22 cellular contexts compared by ENCODE assay signal in genomic region chr7:69770613-69771012, GRCh38.
"Had no signal": no experiment of that assay in that cellular context is flagged by ENCODE, and none has a peak within 500 bp of the region (broad histone marks: within the 10 kb centered on the region; RNA-seq: fewer than 3 reads in every experiment).

No MANE protein-coding gene starts in this region.

- H3K4me3 ChIP-seq: PC-9 had no signal

- H2AFZ ChIP-seq: PC-9 had no signal

- H3K9me3 Mint-ChIP-seq: activated T-cell treated with anti-CD3 and anti-CD28 coated beads, Interleukin-2, amount 50 U/mL, for 24 hours; brain; central memory CD8-positive, alpha-beta T cell had no signal

- DNase-seq: activated CD4-positive, alpha-beta T cell treated with anti-CD3 and anti-CD28 coated beads for 48 hours; activated CD4-positive, alpha-beta T cell treated with anti-CD3 and anti-CD28 coated beads, Interleukin-2, amount 50 U/mL, for 4 hours; activated CD8-positive, alpha-beta memory T cell treated with anti-CD3 and anti-CD28 coated beads, Interleukin-2, amount 10 ng/mL, durations not matched to agents 7 days and 5 days; activated effector memory CD4-positive, alpha-beta T cell treated with anti-CD3 and anti-CD28 coated beads, Interleukin-2, amount 50 U/mL, for 16 hours; activated naive CD4-positive, alpha-beta T cell treated with Interleukin-2 at 50 U/mL for 16 hours; activated naive CD8-positive, alpha-beta T cell treated with anti-CD3 and anti-CD28 coated beads, Interleukin-2, amount 50 U/mL, for 24 hours; activated T-cell treated with anti-CD3 and anti-CD28 coated beads, Interleukin-2, amount 50 U/mL, for 24 hours; amniotic stem cell; cortex of kidney; NCI-H1092; NCI-H1694 treated with DMSO at 0.1 percent for 48 hours; NCI-H2081; NCI-H345; NCI-H510A; PC-9; SHP77 treated with DMSO at 0.1 percent for 48 hours had no signal

- H3K27ac Mint-ChIP-seq: activated CD8-positive, alpha-beta memory T cell treated with anti-CD3 and anti-CD28 coated beads, Interleukin-2, amount 10 ng/mL, durations not matched to agents 7 days and 5 days; activated naive CD4-positive, alpha-beta T cell treated with anti-CD3 and anti-CD28 coated beads, Interleukin-2, amount 50 U/mL, for 72 hours; activated naive CD8-positive, alpha-beta T cell treated with anti-CD3 and anti-CD28 coated beads, Interleukin-2, amount 50 U/mL, for 24 hours; activated T-cell treated with anti-CD3 and anti-CD28 coated beads, Interleukin-2, amount 50 U/mL, for 24 hours; activated T-helper 1 cell treated with anti-CD3 and anti-CD28 coated beads, Interleukin-12 subunit alpha, Interleukin-12 subunit beta, Interleukin-2, Interleukin-4 antibody, amounts not matched to agents 30 ng/mL and 10 ng/mL and 1 ng/mL, durations not matched to agents 14 hours and 24 hours and 36 hours; T-helper 1 cell treated with Interleukin-12 subunit alpha and Interleukin-12 subunit beta and Interleukin-4 antibody, amounts not matched to agents 30 μg/mL and 1 μg/mL, for 36 hours had no signal

- H3K4me3 Mint-ChIP-seq: activated CD8-positive, alpha-beta memory T cell treated with anti-CD3 and anti-CD28 coated beads, Interleukin-2, amount 10 ng/mL, durations not matched to agents 7 days and 5 days; activated naive CD8-positive, alpha-beta T cell treated with anti-CD3 and anti-CD28 coated beads, Interleukin-2, amount 50 U/mL, for 24 hours; activated T-cell treated with anti-CD3 and anti-CD28 coated beads, Interleukin-2, amount 50 U/mL, for 24 hours; activated T-helper 1 cell treated with anti-CD3 and anti-CD28 coated beads, Interleukin-12 subunit alpha, Interleukin-12 subunit beta, Interleukin-2, Interleukin-4 antibody, amounts not matched to agents 30 ng/mL and 10 ng/mL and 1 ng/mL, durations not matched to agents 14 hours and 24 hours and 36 hours; brain; central memory CD8-positive, alpha-beta T cell; T-helper 1 cell treated with Interleukin-12 subunit alpha and Interleukin-12 subunit beta and Interleukin-4 antibody, amounts not matched to agents 30 μg/mL and 1 μg/mL, for 36 hours had no signal

- H3K4me2 ChIP-seq: PC-9 had no signal

- H3K27ac ChIP-seq: PC-9 had no signal

- ATAC-seq: activated CD4-positive, CD25-positive, alpha-beta regulatory T cell treated with anti-CD3 and anti-CD28 coated beads, Interleukin-2, amount 50 U/mL, for 24 hours; activated CD8-positive, alpha-beta memory T cell treated with anti-CD3 and anti-CD28 coated beads, Interleukin-2, amount 10 ng/mL, durations not matched to agents 7 days and 5 days; activated naive CD4-positive, alpha-beta T cell treated with anti-CD3 and anti-CD28 coated beads, Interleukin-2, amount 50 U/mL, for 72 hours; activated naive CD8-positive, alpha-beta T cell treated with anti-CD3 and anti-CD28 coated beads, Interleukin-2, amount 50 U/mL, for 24 hours had no signal

- H3K27me3 Mint-ChIP-seq: activated naive CD8-positive, alpha-beta T cell treated with anti-CD3 and anti-CD28 coated beads, Interleukin-2, amount 50 U/mL, for 24 hours; activated T-cell treated with anti-CD3 and anti-CD28 coated beads, Interleukin-2, amount 50 U/mL, for 24 hours; brain; central memory CD8-positive, alpha-beta T cell had no signal

- H3K36me3 Mint-ChIP-seq: activated CD8-positive, alpha-beta memory T cell treated with anti-CD3 and anti-CD28 coated beads, Interleukin-2, amount 10 ng/mL, durations not matched to agents 7 days and 5 days had no signal
